In the genomic region with DNA sequence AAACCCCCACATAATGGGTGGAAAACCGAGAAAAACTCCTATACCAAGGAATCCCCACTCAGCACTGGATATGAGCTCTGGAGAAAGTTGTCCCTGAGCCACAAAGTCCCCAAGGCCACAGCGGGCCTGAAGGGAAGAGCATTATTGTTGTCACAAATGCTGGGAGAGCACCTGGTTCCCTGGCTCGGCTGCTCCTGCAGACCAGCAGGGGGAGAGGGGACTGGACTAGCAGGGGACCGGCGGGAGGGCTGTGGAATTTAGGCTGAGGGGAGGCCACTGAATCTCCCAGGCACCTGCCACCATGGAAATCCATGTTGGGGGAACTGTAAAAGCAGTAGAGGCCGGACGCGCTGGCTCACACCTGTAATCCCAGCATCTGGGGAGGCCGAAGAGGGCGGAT, we compare ENCODE assay signal across 27 cellular contexts. TPM values are rescaled to one million over a fixed set of nuclear protein-coding genes. Genes with fewer than 3 reads are reported as not detected.
A peak's percentile ranks its signal among the peaks of the same experiment; 100 is the strongest.
DNase-seq lines count a peak whose midpoint lies in the region; ATAC-seq and TF ChIP-seq lines count a peak whose summit lies in the region.
"Had no signal": no experiment of that assay in that cellular context is flagged by ENCODE, and none has a peak within 500 bp of the region (broad histone marks: within the 10 kb centered on the region; RNA-seq: fewer than 3 reads in every experiment).

No MANE protein-coding gene starts in this region.

- H3K27me3 ChIP-seq in H7 (ENCODE audit: control insufficient read depth, insufficient read depth, low read length): no peaks in the 10 kb centered on the region
- H3K27me3 ChIP-seq in PC-9 (ENCODE audit: insufficient read depth, low read depth): no peaks in the 10 kb centered on the region
- H3K27me3 ChIP-seq: foreskin keratinocyte, thyroid gland had no signal

- no peak overlapping the region for H3K4me2 ChIP-seq in PC-9

- H3K27ac ChIP-seq in PC-9: peak overlapping the region; percentile 72; the same call in 1 of the 2 replicates

- H3K36me3 ChIP-seq in H7 (replicated peaks; ENCODE audit: control insufficient read depth, insufficient read depth, low read length) (no peaks in the 10 kb centered on the region), PC-9 (ENCODE audit: low read depth) (no peaks in the 10 kb centered on the region)
- H3K36me3 ChIP-seq: thyroid gland had no signal

- no peaks in the 10 kb centered on the region for H3K9me3 ChIP-seq in PC-9 (ENCODE audit: insufficient read depth, low read depth)
- H3K9me3 ChIP-seq: mucosa of descending colon, thyroid gland had no signal

- peak; percentile 77 for DNase-seq in H7
- no peak for DNase-seq in PC-9
- DNase-seq in fibroblast of pulmonary artery (ENCODE audit: low read depth): no peak
- DNase-seq in retinal pigment epithelial cell (ENCODE audit: low read depth): no peak
- DNase-seq in superior temporal gyrus (ENCODE audit: extremely low spot score): no peak
- no peak for DNase-seq in Right ventricle myocardium superior
- DNase-seq: activated CD8-positive, alpha-beta T cell treated with anti-CD3 and anti-CD28 coated beads for 36 hours; CD8-positive, alpha-beta memory T cell; foreskin keratinocyte; GM23248; hippocampal formation; islet precursor cell; mucosa of descending colon; NCI-H1436; small intestine; stimulated activated CD4-positive, alpha-beta T cell treated with anti-CD3 and anti-CD28 coated beads, Interleukin-2, amount 100 ng/mL, for 24 hours; stimulated activated naive CD4-positive, alpha-beta T cell; T-helper 9 cell; thyroid gland had no signal

- H3F3A ChIP-seq in PC-9 (ENCODE audit: insufficient read depth, low read depth): peaks cover 23% of the 10 kb centered on the region

- 0 out of 2 replicates have a peak, but pooled peaks cover 4% of the 10 kb centered on the region for H3K79me2 ChIP-seq in PC-9 (ENCODE audit: low read depth)

- H3K9me2 ChIP-seq in PC-9 (ENCODE audit: insufficient read depth): no peaks in the 10 kb centered on the region

- POLR2A ChIA-PET in PC-9 (lab: Charles Lee; ENCODE audit: unreplicated experiment): interaction anchor here (0.5 kb wide), 1 partner anchor 41 kb away, joined by 4 read pairs; no protein-coding TSS in a partner anchor

- no peak overlapping the region for H2AFZ ChIP-seq in PC-9
- H2AFZ ChIP-seq: GM23248 had no signal

- H3K4me3 ChIP-seq in H7 (ENCODE audit: insufficient read depth, low read depth, low read length) (no peak overlapping the region), PC-9 (no peak overlapping the region), fibroblast of pulmonary artery (replicated peaks; ENCODE audit: low read depth, low read length) (no peak overlapping the region), retinal pigment epithelial cell (ENCODE audit: low read length) (no peak overlapping the region)
- H3K4me3 ChIP-seq: GM12878, GM23248, mucosa of descending colon, thyroid gland had no signal

- ATAC-seq in Right ventricle myocardium superior (ENCODE audit: poor library complexity) (no peak), GM19324 (IDR thresholded peaks at IDR 0.05; ENCODE audit: low FRiP score, unreplicated experiment) (no peak)
- ATAC-seq: activated CD4-positive, CD25-positive, alpha-beta regulatory T cell treated with anti-CD3 and anti-CD28 coated beads, Interleukin-2, amount 50 U/mL, for 24 hours; activated CD8-positive, alpha-beta T cell treated with anti-CD3 and anti-CD28 coated beads for 36 hours; foreskin keratinocyte; GM12878 had no signal

- no TSS peak for BruUV-seq in PC-9 (replicated peaks; lab: Mats Ljungman, UMichigan)

- TF ChIP-seq CTCF in PC-9 (conservative IDR thresholded peaks at IDR 0.05) (no peak), fibroblast of pulmonary artery (IDR thresholded peaks at IDR 0.05; ENCODE audit: low read length, missing control alignments) (peak; percentile 0), retinal pigment epithelial cell (conservative IDR thresholded peaks at IDR 0.05; ENCODE audit: low read depth, low read length) (peak; percentile 17)

- CTCF ChIA-PET in PC-9 (lab: Charles Lee): no interaction called here

- intact Hi-C loops in PC-9 (cut with micrococcal nuclease; ENCODE audit: unreplicated experiment): loop anchor here (2.0 to 10.0 kb wide), 3 partner anchors 70 to 364 kb away; no protein-coding TSS in a partner anchor
- intact Hi-C loops in Right ventricle myocardium superior (cut with DNase I): no loop called here

- peaks cover 18% of the 10 kb centered on the region for H3K4me1 ChIP-seq in PC-9 (replicated peaks; ENCODE audit: insufficient read depth)
- H3K4me1 ChIP-seq: thyroid gland had no signal

- H4K20me1 ChIP-seq in PC-9 (ENCODE audit: insufficient read depth): no peaks in the 10 kb centered on the region

RNA-seq across cellular contexts. Expression of gene PC, which starts 7.0 kb away (rescaled TPM):
- 18.4 and 26.6 TPM in 2 replicates for total RNA-seq in H7 (2014; rRNA removed; shearing (Covaris generic))
- total RNA-seq in PC-9 (2021) (34.9 and 38.9 TPM in 2 replicates), Right ventricle myocardium superior (8.6 TPM)

RNA-seq across cellular contexts. Expression of gene C11orf86, which starts 24.0 kb away (rescaled TPM):
- 0.21 and 0.26 TPM in 2 replicates for total RNA-seq in H7 (2014; rRNA removed; shearing (Covaris generic))
- total RNA-seq in PC-9 (2021) (not detected in 2 replicates), Right ventricle myocardium superior (not detected)
- total RNA-seq: activated CD8-positive, alpha-beta T cell treated with anti-CD3 and anti-CD28 coated beads for 36 hours; cardiac septum; CD8-positive, alpha-beta memory T cell; foreskin keratinocyte; GM12878; GM23248; lower leg skin; M059J; progenitor cell of endocrine pancreas; RPMI7951; thyroid gland had no signal
